ENCODE assay signal across 1 cellular context in genomic region chrX:17373337-17373736, GRCh38.
TF ChIP-seq lines count a peak whose summit lies in the region.

No MANE protein-coding gene starts in this region.

TF ChIP-seq in GM23338, 12 proteins besides CTCF, POLR2A, EP300 and RAD21 (continued from another document):
- TF ChIP-seq ZNF462 (CRISPR knock-in tag; IDR thresholded peaks at IDR 0.05) (no peak), EZH2 (IDR thresholded peaks at IDR 0.05; ENCODE audit: low read depth, unreplicated experiment) (no peak), REST (IDR thresholded peaks at IDR 0.05; ENCODE audit: unreplicated experiment) (no peak), CREB1 (CRISPR knock-in tag; IDR thresholded peaks at IDR 0.05; ENCODE audit: low read depth) (no peak), STAT1 (IDR thresholded peaks at IDR 0.05; ENCODE audit: unreplicated experiment) (no peak), ZNF114 (CRISPR knock-in tag; IDR thresholded peaks at IDR 0.05) (no peak), JUNB (IDR thresholded peaks at IDR 0.05; ENCODE audit: unreplicated experiment) (no peak), ETS1 (IDR thresholded peaks at IDR 0.05) (no peak), POLR2AphosphoS5 (IDR thresholded peaks at IDR 0.05; ENCODE audit: low read depth) (no peak)
